ENCODE assay signal across 1 cellular context in the genomic region with DNA sequence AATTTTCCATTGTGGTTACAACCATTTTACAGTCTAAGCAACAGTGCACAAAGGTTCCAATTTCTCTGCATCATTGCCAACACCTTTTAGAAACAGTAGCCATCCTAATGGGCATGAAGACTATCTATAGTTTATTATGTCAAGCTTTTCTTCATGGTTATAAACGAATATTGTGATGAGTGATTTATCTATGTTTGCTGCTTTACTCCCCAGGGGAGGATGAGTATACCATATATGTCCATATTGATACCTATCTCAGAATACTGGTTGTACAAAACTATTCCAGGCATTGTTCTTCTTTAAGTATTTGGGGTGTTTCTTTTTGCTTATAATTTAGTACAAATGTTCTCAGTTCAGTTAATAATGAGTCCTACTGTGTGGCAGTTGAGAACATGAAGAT.
TF ChIP-seq lines count a peak whose summit lies in the region.

No MANE protein-coding gene starts in this region.

TF ChIP-seq in GM12878, 131 proteins besides CTCF, POLR2A, EP300 and RAD21:
- no peak for TF ChIP-seq SUPT20H (IDR thresholded peaks at IDR 0.05; ENCODE audit: borderline replicate concordance, control insufficient read depth, low read depth, low read length)
